Comparison of ENCODE assay signal across 8 cellular contexts in the genomic region with DNA sequence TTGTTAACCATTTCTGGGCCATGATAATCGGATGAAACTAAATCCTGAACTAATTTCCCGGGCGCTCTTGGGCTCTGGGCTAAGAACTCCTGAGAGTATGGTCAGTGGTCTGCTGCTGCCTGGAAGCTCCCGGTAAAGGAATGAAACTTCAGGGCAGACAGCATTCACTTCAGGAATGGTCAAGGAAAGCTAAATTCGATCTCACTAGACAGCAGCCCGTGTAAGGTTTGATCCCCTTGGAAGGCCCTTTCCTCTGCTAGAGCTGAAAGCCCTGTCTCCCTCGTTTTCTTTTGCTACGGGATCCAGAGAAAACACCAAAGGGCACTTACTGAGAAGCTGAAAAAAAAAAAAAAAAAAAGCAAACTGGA.
A peak's percentile ranks its signal among the peaks of the same experiment; 100 is the strongest.
DNase-seq lines count a peak whose midpoint lies in the region; ATAC-seq and TF ChIP-seq lines count a peak whose summit lies in the region.

No MANE protein-coding gene starts in this region.

- no peak for ATAC-seq in HG03571 (IDR thresholded peaks at IDR 0.05; ENCODE audit: unreplicated experiment)
- ATAC-seq in GM19395 (IDR thresholded peaks at IDR 0.05; ENCODE audit: unreplicated experiment) = no peak
- ATAC-seq in GM21737 (IDR thresholded peaks at IDR 0.05; ENCODE audit: unreplicated experiment) = no peak

- H3K9me3 ChIP-seq in BLaER1 = no peaks in the 10 kb centered on the region
- no peaks in the 10 kb centered on the region for H3K9me3 ChIP-seq in effector memory CD4-positive, alpha-beta T cell (ENCODE audit: control insufficient read depth, low read length)

- TF ChIP-seq POLR2A in NB4 (IDR thresholded peaks at IDR 0.05; ENCODE audit: extremely low read depth, insufficient read length) = no peak

- H3K4me1 ChIP-seq in BLaER1 = peaks cover 17% of the 10 kb centered on the region
- H3K4me1 ChIP-seq in effector memory CD4-positive, alpha-beta T cell (ENCODE audit: control insufficient read depth, insufficient read depth, low read length, poor library complexity, severe bottlenecking) = peaks cover 13% of the 10 kb centered on the region

- H3K4me3 ChIP-seq in BLaER1 = peak overlapping the region; percentile 83
- H3K4me3 ChIP-seq in NB4 (ENCODE audit: low read depth, low read length) = peak overlapping the region; percentile 97
- H3K4me3 ChIP-seq in effector memory CD4-positive, alpha-beta T cell (ENCODE audit: insufficient read depth, low read depth, low read length, poor library complexity, severe bottlenecking) = peak overlapping the region; percentile 46

- H3K9ac ChIP-seq in BLaER1 = peak overlapping the region; percentile 82

- H3K4me1 Mint-ChIP-seq in nephron = peaks cover 30% of the 10 kb centered on the region

- peak overlapping the region; percentile 95 for H3K4me2 ChIP-seq in BLaER1

- H3K27ac Mint-ChIP-seq in nephron = peak overlapping the region; percentile 99

- H3K4me3 Mint-ChIP-seq in nephron = peak overlapping the region; percentile 97 to 100 (median 99)

- peaks cover 10% of the 10 kb centered on the region; the same call in 1 of the 2 replicates for H4K20me1 ChIP-seq in BLaER1

- no peaks in the 10 kb centered on the region for H3K9me3 Mint-ChIP-seq in nephron

- TF ChIP-seq CTCF in NB4 (IDR thresholded peaks at IDR 0.05; ENCODE audit: low read depth, low read length) = no peak
- TF ChIP-seq CTCF in nephron (IDR thresholded peaks at IDR 0.05; ENCODE audit: unreplicated experiment in 3 of 3) = no peak

- H3K36me3 ChIP-seq in BLaER1 = peaks cover 30% of the 10 kb centered on the region
- H3K36me3 ChIP-seq in effector memory CD4-positive, alpha-beta T cell (ENCODE audit: control insufficient read depth, insufficient read depth, low read length) = peaks cover 17% of the 10 kb centered on the region

- H3K27me3 Mint-ChIP-seq in nephron (ENCODE audit: low read depth) = peaks cover 5% of the 10 kb centered on the region

- peak overlapping the region; percentile 62 for H3K27ac ChIP-seq in BLaER1
- peak overlapping the region; percentile 73 for H3K27ac ChIP-seq in effector memory CD4-positive, alpha-beta T cell (ENCODE audit: insufficient read depth, low read length, poor library complexity, severe bottlenecking)

- H3K36me3 Mint-ChIP-seq in nephron (ENCODE audit: low read depth) = peaks cover 15% of the 10 kb centered on the region

- DNase-seq in NB4 (ENCODE audit: low read depth) (peak; percentile 11), KG1 (lab: John Stamatoyannopoulos, UW) (no peak)
- no peak for DNase-seq in effector memory CD4-positive, alpha-beta T cell

- no peaks in the 10 kb centered on the region for H3K27me3 ChIP-seq in BLaER1
- H3K27me3 ChIP-seq in effector memory CD4-positive, alpha-beta T cell (replicated peaks; ENCODE audit: control insufficient read depth, insufficient read depth, low read length, poor library complexity, severe bottlenecking) = no peaks in the 10 kb centered on the region

Comparison
In these comparisons a context has a peak if more than half of its experiments do, and no peak if none do; other contexts are left out.
1. H3K4me3 ChIP-seq: peak in every context shown above with its lines; median percentile 97 in NB4; 83 in BLaER1; 46 in effector memory CD4-positive, alpha-beta T cell.